12 cellular contexts compared by ENCODE assay signal in genomic region chr9:136007906-136008692, GRCh38. TPM values are rescaled to one million over a fixed set of nuclear protein-coding genes. Genes with fewer than 3 reads are reported as not detected.
DNase-seq lines count a peak whose midpoint lies in the region; ATAC-seq, FAIRE-seq and TF ChIP-seq lines count a peak whose summit lies in the region.
"Had no signal": no experiment of that assay in that cellular context is flagged by ENCODE, and none has a peak within 500 bp of the region (broad histone marks: within the 10 kb centered on the region; RNA-seq: fewer than 3 reads in every experiment).

No MANE protein-coding gene starts in this region.

- ATAC-seq in A549 = peak; percentile 56 to 63
- ATAC-seq in GM21619 (IDR thresholded peaks at IDR 0.05; ENCODE audit: unreplicated experiment) = no peak
- ATAC-seq: activated T-cell treated with anti-CD3 and anti-CD28 coated beads, Interleukin-2, amount 50 U/mL, for 4 hours had no signal

- peaks cover 12% of the 10 kb centered on the region for H3K4me1 Mint-ChIP-seq in endodermal cell

- FAIRE-seq in A549 (lab: Jason Lieb, UNC) = no peak

- no peak for TF ChIP-seq POLR2A in A549 (IDR thresholded peaks at IDR 0.05; ENCODE audit: low read length)

- TF ChIP-seq RAD21 in A549 (conservative IDR thresholded peaks at IDR 0.05 in 1 of 2, IDR thresholded peaks at IDR 0.05 in 1 of 2) = no peak

- H3K27ac Mint-ChIP-seq in endodermal cell = peak overlapping the region; percentile 29

- H3K27ac ChIP-seq in A549 = peak overlapping the region; percentile 76 to 81
- peak overlapping the region; percentile 34 for H3K27ac ChIP-seq in HUES64 (ENCODE audit: low read depth, low read length)
- peak overlapping the region; percentile 86 for H3K27ac ChIP-seq in endodermal cell (ENCODE audit: low read depth, low read length)
- H3K27ac ChIP-seq in muscle layer of duodenum (ENCODE audit: low read length) = peak overlapping the region; percentile 60

- H3K27me3 ChIP-seq in HUES64 (ENCODE audit: insufficient read depth, low read length) (no peaks in the 10 kb centered on the region), endodermal cell (ENCODE audit: control insufficient read depth, insufficient read depth, low read length, poor library complexity, severe bottlenecking) (no peaks in the 10 kb centered on the region), muscle layer of duodenum (ENCODE audit: low read depth, low read length) (no peaks in the 10 kb centered on the region)
- H3K27me3 ChIP-seq: BLaER1 had no signal

- peak overlapping the region; percentile 71 for H3K4me2 ChIP-seq in A549

- H3K4me1 ChIP-seq in A549 (peaks cover 65% of the 10 kb centered on the region), HUES64 (ENCODE audit: insufficient read depth, low read length) (peaks cover 57% of the 10 kb centered on the region), endodermal cell (ENCODE audit: control insufficient read depth, insufficient read depth, low read length) (peaks cover 3% of the 10 kb centered on the region), muscle layer of duodenum (ENCODE audit: control insufficient read depth in 1 of 2, insufficient read depth in 2 of 2, low read length in 2 of 2) (peaks cover 0 to 39% of the 10 kb centered on the region in 2 donors)

- H3K36me3 ChIP-seq in HUES64 (ENCODE audit: insufficient read depth, low read length) (no peaks in the 10 kb centered on the region), endodermal cell (ENCODE audit: control insufficient read depth, insufficient read depth, low read length) (no peaks in the 10 kb centered on the region), muscle layer of duodenum (ENCODE audit: control insufficient read depth in 1 of 2, insufficient read depth in 2 of 2, low read length in 2 of 2) (peaks cover 2 to 27% of the 10 kb centered on the region in 2 donors)
- H3K36me3 ChIP-seq: BLaER1 had no signal

- peaks cover 2% of the 10 kb centered on the region for H3K36me3 Mint-ChIP-seq in endodermal cell (ENCODE audit: low read depth)

- TF ChIP-seq CTCF in A549 (IDR thresholded peaks at IDR 0.05) (no peak), endodermal cell (conservative IDR thresholded peaks at IDR 0.05) (no peak)

- in situ Hi-C loops in ACHN (cut with HindIII; ENCODE audit: low pct_ligation_motif_present, low pct_unique_long_range_greater_than_20kb, low sequenced_read_pairs) = no loop called here

- CTCF ChIA-PET in A549 (lab: Yijun Ruan, JAX) = interaction anchor here (0.9 to 2.0 kb wide), 3 partner anchors 39 to 86 kb away, joined by 3 to 7 read pairs (median 4); no protein-coding TSS in a partner anchor

- H3K4me3 ChIP-seq in A549 (no peak overlapping the region), HUES64 (ENCODE audit: low read length) (no peak overlapping the region), endodermal cell (ENCODE audit: low read length) (no peak overlapping the region), muscle layer of duodenum (ENCODE audit: low read depth in 1 of 2, low read length in 2 of 2) (no peak overlapping the region)
- H3K4me3 ChIP-seq: BLaER1 had no signal

- WGBS in A549 (ENCODE audit: missing lambda C conversion rate) = 53% methylated on average over 24 of the region's 24 CpGs
- 71% methylated on average over 24 of the region's 24 CpGs for WGBS in HUES64
- 75 to 82% methylated on average over 19 to 24 of the region's 24 CpGs for WGBS in endodermal cell (ENCODE audit: insufficient coverage in 1 of 2, insufficient read length in 1 of 2), 2 experiments

- H3K4me3 Mint-ChIP-seq in endodermal cell = no peak overlapping the region
- H3K4me3 Mint-ChIP-seq: activated T-cell treated with anti-CD3 and anti-CD28 coated beads, Interleukin-2, amount 50 U/mL, for 4 hours had no signal

- POLR2A ChIA-PET in A549 (lab: Yijun Ruan, JAX) = no interaction called here

- peak overlapping the region; percentile 11; the same call in 1 of the 2 replicates for H3K9ac ChIP-seq in HUES64 (ENCODE audit: low read depth, low read length)
- no peak overlapping the region for H3K9ac ChIP-seq in endodermal cell (ENCODE audit: extremely low read depth, low read length, poor library complexity, severe bottlenecking)
- H3K9ac ChIP-seq: BLaER1 had no signal

- no peaks in the 10 kb centered on the region for H3K9me3 Mint-ChIP-seq in endodermal cell
- H3K9me3 Mint-ChIP-seq: activated T-cell treated with anti-CD3 and anti-CD28 coated beads, Interleukin-2, amount 50 U/mL, for 4 hours had no signal

- no peaks in the 10 kb centered on the region for H3K27me3 Mint-ChIP-seq in endodermal cell (ENCODE audit: insufficient read depth)

- TF ChIP-seq EP300 in A549 (IDR thresholded peaks at IDR 0.05) = no peak

- no peaks in the 10 kb centered on the region for H3K9me3 ChIP-seq in A549
- H3K9me3 ChIP-seq in HUES64 (ENCODE audit: insufficient read depth, low read depth, low read length) = no peaks in the 10 kb centered on the region
- H3K9me3 ChIP-seq in endodermal cell (ENCODE audit: control insufficient read depth, low read length) = no peaks in the 10 kb centered on the region
- no peaks in the 10 kb centered on the region for H3K9me3 ChIP-seq in muscle layer of duodenum (ENCODE audit: control insufficient read depth in 1 of 2, low read length in 2 of 2)
- H3K9me3 ChIP-seq: BLaER1 had no signal

- DNase-seq in A549 (ENCODE audit: low read depth in 1 of 2, low spot score in 1 of 2) (peak; percentile 55 to 94), endodermal cell (no peak), ACHN (no peak), GDM1 (lab: John Stamatoyannopoulos, UW) (no peak)
- DNase-seq in activated CD4-positive, alpha-beta T cell treated with anti-CD3 and anti-CD28 coated beads for 4 hours = no peak
- DNase-seq: activated T-cell treated with anti-CD3 and anti-CD28 coated beads, Interleukin-2, amount 50 U/mL, for 4 hours; effector memory CD4-positive, alpha-beta T cell; NCI-H345 had no signal

TF ChIP-seq in A549, 52 proteins besides CTCF, POLR2A, EP300 and RAD21:
- TF ChIP-seq RNF2 (IDR thresholded peaks at IDR 0.05; ENCODE audit: borderline replicate concordance, low read depth) (no peak), CBX2 (IDR thresholded peaks at IDR 0.05; ENCODE audit: borderline replicate concordance, low read depth) (no peak), FOSL2 (IDR thresholded peaks at IDR 0.05) (peak; percentile 67; the same call in 1 of the 2 replicates), FOSL2 (CRISPR knock-in tag; IDR thresholded peaks at IDR 0.05) (peak; percentile 89), JUNB (IDR thresholded peaks at IDR 0.05) (peak; percentile 73; the same call in 1 of the 2 replicates), KDM1A (IDR thresholded peaks at IDR 0.05; ENCODE audit: low read depth) (no peak)

RNA-seq across cellular contexts. Expression of gene UBAC1, which starts 46.9 kb away (rescaled TPM):
- 31.5 and 37.6 TPM in 2 replicates for polyA plus RNA-seq in A549 (2011; rRNA removed)
- 55.0 and 56.4 TPM in 2 replicates for polyA plus RNA-seq in A549 (2012; cell fraction: cytosol; rRNA removed)
- polyA plus RNA-seq in A549 (2012; cell fraction: nucleus; rRNA removed) = 44.6 and 56.7 TPM in 2 replicates
- polyA plus RNA-seq in A549 (2017; fragmentation: RNase III; extraction: RNeasy Plus Mini Kit Qiagen cat#74134 plus additional on column Dnase treatment) = 28.7 to 30.8 TPM (median 29.8 TPM) in 3 replicates
- 21.2 and 21.9 TPM in 2 replicates for polyA minus RNA-seq in A549 (2011; rRNA and poly(A)+ RNA removed)
- polyA plus RNA-seq in HUES64 (2013, experiment 1 of 2) = 46.2 TPM
- polyA plus RNA-seq in HUES64 (2013, experiment 2 of 2) = 40.4 TPM
- 10 to 100 TPM; 47.9 to 48.4 TPM for total RNA-seq in endodermal cell
- 43.3 TPM for polyA plus RNA-seq in endodermal cell (2013, experiment 1 of 2)
- 38.8 TPM for polyA plus RNA-seq in endodermal cell (2013, experiment 2 of 2)

Comparison
In these comparisons a context has a peak if more than half of its experiments do, and no peak if none do; other contexts are left out.
1. DNase-seq: peak in A549 (2 of 2); none in endodermal cell (single experiment), ACHN (single experiment), activated CD4-positive, alpha-beta T cell treated with anti-CD3 and anti-CD28 coated beads for 4 hours (0 of 2) and GDM1 (single experiment).
2. H3K27ac ChIP-seq: peak in every context shown above with its lines; median percentile 86 in endodermal cell; 78 in A549; 60 in muscle layer of duodenum; 34 in HUES64.